ENCODE assay signal across 8 cellular contexts in genomic region chr5:129460121-129460950, GRCh38. TPM values are rescaled to one million over a fixed set of nuclear protein-coding genes. Genes with fewer than 3 reads are reported as not detected.
DNase-seq lines count a peak whose midpoint lies in the region; ATAC-seq, FAIRE-seq and TF ChIP-seq lines count a peak whose summit lies in the region.

Gene ADAMTS19 (plus strand): TSS chr5:129460298. CDS start chr5:129460392, 94 bp downstream.

- no peaks in the 10 kb centered on the region for H3K4me1 ChIP-seq in pancreas
- no peaks in the 10 kb centered on the region for H3K4me1 ChIP-seq in CD8-positive, alpha-beta memory T cell (ENCODE audit: insufficient read depth, low read length)

- H3K27me3 Mint-ChIP-seq in activated CD4-positive, alpha-beta memory T cell treated with anti-CD3 and anti-CD28 coated beads, Interleukin-2, amount 10 ng/mL, durations not matched to agents 7 days and 5 days: peaks cover 42% of the 10 kb centered on the region
- H3K27me3 Mint-ChIP-seq in CD8-positive, alpha-beta memory T cell: peaks cover 27 to 40% of the 10 kb centered on the region in 2 donors

- peaks cover 5% of the 10 kb centered on the region for H3K36me3 Mint-ChIP-seq in activated CD4-positive, alpha-beta memory T cell treated with anti-CD3 and anti-CD28 coated beads, Interleukin-2, amount 10 ng/mL, durations not matched to agents 7 days and 5 days (ENCODE audit: low read depth)
- H3K36me3 Mint-ChIP-seq in CD8-positive, alpha-beta memory T cell: peaks cover 0 to 5% (median 0%) of the 10 kb centered on the region in 3 donors

- H3K27ac Mint-ChIP-seq in activated CD4-positive, alpha-beta memory T cell treated with anti-CD3 and anti-CD28 coated beads, Interleukin-2, amount 10 ng/mL, durations not matched to agents 7 days and 5 days: no peak within 1 kb of the TSS
- no peak within 1 kb of the TSS for H3K27ac Mint-ChIP-seq in CD8-positive, alpha-beta memory T cell

- in situ Hi-C loops in GM13976 (cut with MboI; ENCODE audit: low sequenced_read_pairs, unreplicated experiment): no loop called here

- peak; percentile 43 for DNase-seq in GM13976 (ENCODE audit: low spot score)
- no peak for DNase-seq in activated CD4-positive, alpha-beta memory T cell treated with anti-CD3 and anti-CD28 coated beads, Interleukin-2, amount 10 ng/mL, durations not matched to agents 7 days and 5 days
- DNase-seq in germinal center (ENCODE audit: low spot score): peak; percentile 44
- peak in 5 of 6 donors; percentile 17 to 68 (median 27) for DNase-seq in pancreas
- no peak for DNase-seq in CD8-positive, alpha-beta memory T cell

- ATAC-seq in HG03460 (IDR thresholded peaks at IDR 0.05; ENCODE audit: unreplicated experiment) (peak; percentile 51), pancreas (peak; percentile 71 to 86 (median 78)), HG03108 (IDR thresholded peaks at IDR 0.05; ENCODE audit: unreplicated experiment) (no peak), GM18519 (IDR thresholded peaks at IDR 0.05; ENCODE audit: low FRiP score, unreplicated experiment) (no peak)

- CTCF ChIA-PET in activated CD4-positive, alpha-beta memory T cell treated with anti-CD3 and anti-CD28 coated beads, Interleukin-2, amount 10 ng/mL, durations not matched to agents 7 days and 5 days (lab: Charles Lee): no interaction called here
- CTCF ChIA-PET in CD8-positive, alpha-beta memory T cell (lab: Charles Lee): no interaction called here

- peaks cover 13% of the 10 kb centered on the region for H3K4me1 Mint-ChIP-seq in activated CD4-positive, alpha-beta memory T cell treated with anti-CD3 and anti-CD28 coated beads, Interleukin-2, amount 10 ng/mL, durations not matched to agents 7 days and 5 days
- H3K4me1 Mint-ChIP-seq in CD8-positive, alpha-beta memory T cell: peaks cover 2 to 12% (median 6%) of the 10 kb centered on the region in 3 donors

- H3K9me3 ChIP-seq in pancreas: no peaks in the 10 kb centered on the region
- no peaks in the 10 kb centered on the region for H3K9me3 ChIP-seq in CD8-positive, alpha-beta memory T cell (ENCODE audit: low read length)

- no peaks in the 10 kb centered on the region for H3K27me3 ChIP-seq in pancreas
- H3K27me3 ChIP-seq in CD8-positive, alpha-beta memory T cell (ENCODE audit: insufficient read depth, low read length, poor library complexity, severe bottlenecking): no peaks in the 10 kb centered on the region

- FAIRE-seq in pancreas (lab: Jason Lieb, UNC): no peak

- no peaks in the 10 kb centered on the region for H3K36me3 ChIP-seq in pancreas
- no peaks in the 10 kb centered on the region for H3K36me3 ChIP-seq in CD8-positive, alpha-beta memory T cell (ENCODE audit: insufficient read depth, low read length)

- peak within 1 kb of the TSS; percentile 39 for H3K4me3 Mint-ChIP-seq in activated CD4-positive, alpha-beta memory T cell treated with anti-CD3 and anti-CD28 coated beads, Interleukin-2, amount 10 ng/mL, durations not matched to agents 7 days and 5 days
- no peak within 1 kb of the TSS for H3K4me3 Mint-ChIP-seq in CD8-positive, alpha-beta memory T cell

- WGBS in pancreas, 2 donors: 1% methylated on average over 53 to 60 of the region's 60 CpGs

- POLR2A ChIA-PET in activated CD4-positive, alpha-beta memory T cell treated with anti-CD3 and anti-CD28 coated beads, Interleukin-2, amount 10 ng/mL, durations not matched to agents 7 days and 5 days (lab: Charles Lee): no interaction called here
- POLR2A ChIA-PET in CD8-positive, alpha-beta memory T cell (lab: Charles Lee): no interaction called here

- H3K27ac ChIP-seq in pancreas: no peak within 1 kb of the TSS
- no peak within 1 kb of the TSS for H3K27ac ChIP-seq in CD8-positive, alpha-beta memory T cell (ENCODE audit: low read depth, low read length)

- TF ChIP-seq CTCF in GM13976 (IDR thresholded peaks at IDR 0.05; ENCODE audit: borderline replicate concordance, control extremely low read depth, extremely low read depth, insufficient read depth, missing control alignments): no peak
- no peak for TF ChIP-seq CTCF in pancreas (IDR thresholded peaks at IDR 0.05)

- H3K9me3 Mint-ChIP-seq in activated CD4-positive, alpha-beta memory T cell treated with anti-CD3 and anti-CD28 coated beads, Interleukin-2, amount 10 ng/mL, durations not matched to agents 7 days and 5 days: no peaks in the 10 kb centered on the region
- H3K9me3 Mint-ChIP-seq in CD8-positive, alpha-beta memory T cell: peaks cover 0 to 9% (median 5%) of the 10 kb centered on the region in 5 donors

- intact Hi-C loops in pancreas (cut with DNase I): no loop called here

- H3K4me3 ChIP-seq in pancreas: peak within 1 kb of the TSS; percentile 16 to 61 (median 39)
- H3K4me3 ChIP-seq in CD8-positive, alpha-beta memory T cell (ENCODE audit: low read length): no peak within 1 kb of the TSS

RNA-seq across cellular contexts. Expression of gene ADAMTS19, which starts in this region (rescaled TPM):
- total RNA-seq in activated CD4-positive, alpha-beta memory T cell treated with anti-CD3 and anti-CD28 coated beads, Interleukin-2, amount 10 ng/mL, durations not matched to agents 7 days and 5 days: not detected
- total RNA-seq in pancreas: under 1 TPM in 5 of 6 donors, not detected in 1; 0.06 to 0.22 (median 0.12) TPM
- polyA plus RNA-seq in pancreas: under 1 TPM; 0.02 to 0.04 TPM
- total RNA-seq in CD8-positive, alpha-beta memory T cell: not detected
- not detected for polyA plus RNA-seq in CD8-positive, alpha-beta memory T cell

Comparison
In these comparisons a context has a peak if more than half of its experiments do, and no peak if none do; other contexts are left out.
1. Peak in DNase-seq, ATAC-seq and H3K4me3 ChIP-seq in pancreas; RNA of the gene not detected or under 1 TPM.
2. DNase-seq: peak in GM13976 (single experiment) and germinal center (single experiment); none in activated CD4-positive, alpha-beta memory T cell treated with anti-CD3 and anti-CD28 coated beads, Interleukin-2, amount 10 ng/mL, durations not matched to agents 7 days and 5 days (single experiment) and CD8-positive, alpha-beta memory T cell (0 of 5).